ENCODE assay signal across 15 cellular contexts in the genomic region with DNA sequence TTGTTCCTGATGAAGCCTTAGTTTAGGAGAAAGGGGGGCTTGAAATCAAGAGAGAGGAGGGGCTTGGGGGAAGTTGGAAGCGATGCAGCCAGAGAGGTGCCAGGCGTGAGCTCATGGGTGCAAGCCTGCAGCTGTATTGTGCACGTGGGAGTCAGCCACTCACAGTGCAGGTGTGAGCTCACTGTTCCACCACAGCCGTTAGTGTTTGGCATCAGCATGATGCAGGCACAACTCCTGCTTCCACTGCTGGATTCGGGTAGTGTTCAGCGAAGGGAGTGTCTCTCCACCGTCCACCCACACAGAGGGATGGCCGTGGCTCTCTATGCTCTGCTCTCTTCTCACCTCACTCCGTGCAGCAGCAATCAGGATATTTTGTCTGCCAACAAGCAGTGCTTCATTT.
A peak's percentile ranks its signal among the peaks of the same experiment; 100 is the strongest.
DNase-seq lines count a peak whose midpoint lies in the region; ATAC-seq and TF ChIP-seq lines count a peak whose summit lies in the region.
"Had no signal": no experiment of that assay in that cellular context is flagged by ENCODE, and none has a peak within 500 bp of the region (broad histone marks: within the 10 kb centered on the region; RNA-seq: fewer than 3 reads in every experiment).

No MANE protein-coding gene starts in this region.

- H3K27ac Mint-ChIP-seq in activated naive CD4-positive, alpha-beta T cell treated with anti-CD3 and anti-CD28 coated beads, Interleukin-2, amount 10 ng/mL, durations not matched to agents 7 days and 5 days = peak overlapping the region; percentile 93
- no peak overlapping the region for H3K27ac Mint-ChIP-seq in WTC11
- H3K27ac Mint-ChIP-seq: B cell had no signal

- CTCF ChIA-PET in activated naive CD4-positive, alpha-beta T cell treated with anti-CD3 and anti-CD28 coated beads, Interleukin-2, amount 10 ng/mL, durations not matched to agents 7 days and 5 days (lab: Charles Lee) = interaction anchor here (0.9 to 6.5 kb wide), 7 partner anchors 11 to 403 kb away, joined by 3 to 50 read pairs (median 4); no protein-coding TSS in a partner anchor
- CTCF ChIA-PET in WTC11 (lab: Charles Lee) = interaction anchor here (1.0 to 3.6 kb wide), 6 partner anchors 11 to 386 kb away, joined by 3 to 21 read pairs (median 3); no protein-coding TSS in a partner anchor

- H3K4me3 Mint-ChIP-seq in activated naive CD4-positive, alpha-beta T cell treated with anti-CD3 and anti-CD28 coated beads, Interleukin-2, amount 10 ng/mL, durations not matched to agents 7 days and 5 days = peak overlapping the region; percentile 11
- H3K4me3 Mint-ChIP-seq in WTC11 = no peak overlapping the region
- H3K4me3 Mint-ChIP-seq: B cell had no signal

- peaks cover 17% of the 10 kb centered on the region for H3K9me3 Mint-ChIP-seq in activated naive CD4-positive, alpha-beta T cell treated with anti-CD3 and anti-CD28 coated beads, Interleukin-2, amount 10 ng/mL, durations not matched to agents 7 days and 5 days
- peaks cover 33% of the 10 kb centered on the region for H3K9me3 Mint-ChIP-seq in WTC11

- peaks cover 36% of the 10 kb centered on the region for H3K36me3 Mint-ChIP-seq in activated naive CD4-positive, alpha-beta T cell treated with anti-CD3 and anti-CD28 coated beads, Interleukin-2, amount 10 ng/mL, durations not matched to agents 7 days and 5 days
- H3K36me3 Mint-ChIP-seq in WTC11 = peaks cover 24% of the 10 kb centered on the region

- H3K27me3 Mint-ChIP-seq in activated naive CD4-positive, alpha-beta T cell treated with anti-CD3 and anti-CD28 coated beads, Interleukin-2, amount 10 ng/mL, durations not matched to agents 7 days and 5 days = no peaks in the 10 kb centered on the region
- no peaks in the 10 kb centered on the region for H3K27me3 Mint-ChIP-seq in WTC11 (ENCODE audit: low read depth)
- H3K27me3 Mint-ChIP-seq: B cell had no signal

- POLR2A ChIA-PET in WTC11 (lab: Charles Lee) = no interaction called here

- DNase-seq in stimulated activated CD4-positive, alpha-beta T cell treated with anti-CD3 and anti-CD28 coated beads, Interleukin-1b, Interleukin-23, amount 100 ng/mL, for 48 hours = peak; percentile 56
- no peak for DNase-seq in stimulated activated CD4-positive, alpha-beta T cell treated with anti-CD3 and anti-CD28 coated beads, Interleukin-12 subunit alpha, Interleukin-12 subunit beta, amount 100 ng/mL, for 4 hours
- peak; percentile 51 for DNase-seq in activated naive CD4-positive, alpha-beta T cell treated with anti-CD3 and anti-CD28 coated beads, Interleukin-2, amount 10 ng/mL, durations not matched to agents 7 days and 5 days
- DNase-seq in middle frontal gyrus (ENCODE audit: extremely low spot score, low spot score) = peak; percentile 18
- DNase-seq in GM10266 (ENCODE audit: extremely low spot score) = no peak
- no peak for DNase-seq in WTC11 (ENCODE audit: low spot score)
- DNase-seq: dermis blood vessel endothelial cell, glutamatergic neuron, mesenchymal stem cell, MM.1S, NCI-H345, RPMI8226 had no signal

- TF ChIP-seq CTCF in GM10266 (IDR thresholded peaks at IDR 0.05; ENCODE audit: control insufficient read depth, insufficient read depth, low read depth, missing control alignments) = no peak
- no peak for TF ChIP-seq CTCF in WTC11 (IDR thresholded peaks at IDR 0.05)

- H3K4me1 Mint-ChIP-seq in activated naive CD4-positive, alpha-beta T cell treated with anti-CD3 and anti-CD28 coated beads, Interleukin-2, amount 10 ng/mL, durations not matched to agents 7 days and 5 days = peaks cover 77% of the 10 kb centered on the region
- no peaks in the 10 kb centered on the region for H3K4me1 Mint-ChIP-seq in WTC11

- no peak for TF ChIP-seq POLR2A in GM18505 (IDR thresholded peaks at IDR 0.05; ENCODE audit: borderline replicate concordance, extremely low read depth, insufficient read depth, insufficient read length)

- ATAC-seq in HG03280 (IDR thresholded peaks at IDR 0.05; ENCODE audit: unreplicated experiment) (no peak), GM18505 (IDR thresholded peaks at IDR 0.05; ENCODE audit: unreplicated experiment) (no peak), WTC11 (no peak)

TF ChIP-seq in WTC11, 78 proteins besides CTCF, POLR2A, EP300 and RAD21:
- TF ChIP-seq ZBTB43 (CRISPR knock-in tag; IDR thresholded peaks at IDR 0.05) (no peak), ATF3 (CRISPR knock-in tag; conservative IDR thresholded peaks at IDR 0.05) (no peak), JAZF1 (CRISPR knock-in tag; IDR thresholded peaks at IDR 0.05) (no peak), ERG (CRISPR knock-in tag; IDR thresholded peaks at IDR 0.05) (no peak), EMX1 (CRISPR knock-in tag; IDR thresholded peaks at IDR 0.05) (no peak), ZNF416 (CRISPR knock-in tag; IDR thresholded peaks at IDR 0.05) (no peak), ZNF671 (CRISPR knock-in tag; IDR thresholded peaks at IDR 0.05) (no peak), SMAD4 (CRISPR knock-in tag; IDR thresholded peaks at IDR 0.05) (no peak), ZNF423 (CRISPR knock-in tag; IDR thresholded peaks at IDR 0.05) (no peak), CBFB (CRISPR knock-in tag; IDR thresholded peaks at IDR 0.05; ENCODE audit: low read depth) (no peak)
- TF ChIP-seq, protein P1, sequence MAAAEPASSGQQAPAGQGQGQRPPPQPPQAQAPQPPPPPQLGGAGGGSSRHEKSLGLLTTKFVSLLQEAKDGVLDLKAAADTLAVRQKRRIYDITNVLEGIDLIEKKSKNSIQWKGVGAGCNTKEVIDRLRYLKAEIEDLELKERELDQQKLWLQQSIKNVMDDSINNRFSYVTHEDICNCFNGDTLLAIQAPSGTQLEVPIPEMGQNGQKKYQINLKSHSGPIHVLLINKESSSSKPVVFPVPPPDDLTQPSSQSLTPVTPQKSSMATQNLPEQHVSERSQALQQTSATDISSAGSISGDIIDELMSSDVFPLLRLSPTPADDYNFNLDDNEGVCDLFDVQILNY (CRISPR knock-in tag; IDR thresholded peaks at IDR 0.05) = no peak
- TF ChIP-seq, protein P2, sequence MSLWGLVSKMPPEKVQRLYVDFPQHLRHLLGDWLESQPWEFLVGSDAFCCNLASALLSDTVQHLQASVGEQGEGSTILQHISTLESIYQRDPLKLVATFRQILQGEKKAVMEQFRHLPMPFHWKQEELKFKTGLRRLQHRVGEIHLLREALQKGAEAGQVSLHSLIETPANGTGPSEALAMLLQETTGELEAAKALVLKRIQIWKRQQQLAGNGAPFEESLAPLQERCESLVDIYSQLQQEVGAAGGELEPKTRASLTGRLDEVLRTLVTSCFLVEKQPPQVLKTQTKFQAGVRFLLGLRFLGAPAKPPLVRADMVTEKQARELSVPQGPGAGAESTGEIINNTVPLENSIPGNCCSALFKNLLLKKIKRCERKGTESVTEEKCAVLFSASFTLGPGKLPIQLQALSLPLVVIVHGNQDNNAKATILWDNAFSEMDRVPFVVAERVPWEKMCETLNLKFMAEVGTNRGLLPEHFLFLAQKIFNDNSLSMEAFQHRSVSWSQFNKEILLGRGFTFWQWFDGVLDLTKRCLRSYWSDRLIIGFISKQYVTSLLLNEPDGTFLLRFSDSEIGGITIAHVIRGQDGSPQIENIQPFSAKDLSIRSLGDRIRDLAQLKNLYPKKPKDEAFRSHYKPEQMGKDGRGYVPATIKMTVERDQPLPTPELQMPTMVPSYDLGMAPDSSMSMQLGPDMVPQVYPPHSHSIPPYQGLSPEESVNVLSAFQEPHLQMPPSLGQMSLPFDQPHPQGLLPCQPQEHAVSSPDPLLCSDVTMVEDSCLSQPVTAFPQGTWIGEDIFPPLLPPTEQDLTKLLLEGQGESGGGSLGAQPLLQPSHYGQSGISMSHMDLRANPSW (CRISPR knock-in tag; conservative IDR thresholded peaks at IDR 0.05; ENCODE audit: low read depth) = no peak
- TF ChIP-seq, protein P3, sequence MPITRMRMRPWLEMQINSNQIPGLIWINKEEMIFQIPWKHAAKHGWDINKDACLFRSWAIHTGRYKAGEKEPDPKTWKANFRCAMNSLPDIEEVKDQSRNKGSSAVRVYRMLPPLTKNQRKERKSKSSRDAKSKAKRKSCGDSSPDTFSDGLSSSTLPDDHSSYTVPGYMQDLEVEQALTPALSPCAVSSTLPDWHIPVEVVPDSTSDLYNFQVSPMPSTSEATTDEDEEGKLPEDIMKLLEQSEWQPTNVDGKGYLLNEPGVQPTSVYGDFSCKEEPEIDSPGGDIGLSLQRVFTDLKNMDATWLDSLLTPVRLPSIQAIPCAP (CRISPR knock-in tag; IDR thresholded peaks at IDR 0.05) = no peak

Comparison
In these comparisons a context has a peak if more than half of its experiments do, and no peak if none do; other contexts are left out.
1. DNase-seq: peak in stimulated activated CD4-positive, alpha-beta T cell treated with anti-CD3 and anti-CD28 coated beads, Interleukin-1b, Interleukin-23, amount 100 ng/mL, for 48 hours (single experiment), activated naive CD4-positive, alpha-beta T cell treated with anti-CD3 and anti-CD28 coated beads, Interleukin-2, amount 10 ng/mL, durations not matched to agents 7 days and 5 days (single experiment) and middle frontal gyrus (single experiment); none in stimulated activated CD4-positive, alpha-beta T cell treated with anti-CD3 and anti-CD28 coated beads, Interleukin-12 subunit alpha, Interleukin-12 subunit beta, amount 100 ng/mL, for 4 hours (single experiment), GM10266 (single experiment) and WTC11 (single experiment).